In the genomic region with DNA sequence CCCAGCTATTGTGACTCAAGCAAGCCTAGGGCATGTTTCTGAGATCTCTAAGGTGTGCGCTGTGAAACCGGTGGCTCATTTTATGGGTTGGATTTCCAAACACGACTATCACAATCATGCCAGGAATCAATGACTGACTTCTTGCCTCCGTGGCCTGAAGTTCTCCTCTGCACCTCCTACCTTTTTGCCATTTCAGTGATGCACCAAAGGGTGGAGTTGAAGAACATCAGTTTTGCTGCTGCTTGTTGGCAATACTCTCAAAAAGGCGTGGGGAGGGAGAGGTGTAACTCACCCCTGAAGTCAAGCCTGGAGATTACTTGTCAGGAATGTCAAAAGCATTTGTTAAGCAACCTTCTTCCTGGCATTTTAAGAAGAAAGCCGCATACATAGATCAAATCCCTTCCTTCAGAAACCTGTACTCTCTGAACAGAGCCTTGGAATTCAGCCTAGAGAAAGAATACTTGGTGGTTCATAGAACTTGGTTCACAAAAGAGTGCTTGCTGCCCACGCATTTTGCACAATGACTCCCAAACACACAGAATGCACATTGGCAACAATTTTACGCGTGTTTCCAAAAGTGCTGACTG, we compare ENCODE assay signal across 22 cellular contexts. TPM values are rescaled to one million over a fixed set of nuclear protein-coding genes. Genes with fewer than 3 reads are reported as not detected.
DNase-seq lines count a peak whose midpoint lies in the region; ATAC-seq and TF ChIP-seq lines count a peak whose summit lies in the region.
"Had no signal": no experiment of that assay in that cellular context is flagged by ENCODE, and none has a peak within 500 bp of the region (broad histone marks: within the 10 kb centered on the region; RNA-seq: fewer than 3 reads in every experiment).

No MANE protein-coding gene starts in this region.

- peaks cover 9% of the 10 kb centered on the region for H3K4me1 ChIP-seq in A673 (ENCODE audit: insufficient read depth, low read length, poor library complexity, severe bottlenecking)
- H3K4me1 ChIP-seq: spleen had no signal

- no peak overlapping the region for H3K27ac Mint-ChIP-seq in stimulated activated naive B cell treated with anti-CD40 and anti-IgM and Interleukin-4, amounts not matched to agents 10 μg/mL and 1 μg/mL and 100 μg/mL, for 72 hours
- H3K27ac Mint-ChIP-seq: activated CD4-positive, alpha-beta T cell treated with anti-CD3 and anti-CD28 coated beads, Interleukin-2, amount 10 ng/mL, durations not matched to agents 24 days and 14 days; activated naive CD4-positive, alpha-beta T cell treated with anti-CD3 and anti-CD28 coated beads, Interleukin-2, amount 10 ng/mL, durations not matched to agents 7 days and 5 days; effector memory CD8-positive, alpha-beta T cell; HFFc6 had no signal

- no peak overlapping the region for H3K27ac ChIP-seq in A673 (ENCODE audit: low read depth, low read length, poor library complexity, severe bottlenecking)
- H3K27ac ChIP-seq: BLaER1 treated with 17β-estradiol and CSF1 and Interleukin-3, amounts not matched to agents 10 nM and 100 nM; SJCRH30; spleen had no signal

- ATAC-seq in omental fat pad (ENCODE audit: low FRiP score) (peak; percentile 94), HG02623 (IDR thresholded peaks at IDR 0.05; ENCODE audit: unreplicated experiment) (no peak)
- no peak for ATAC-seq in stimulated activated naive B cell treated with anti-CD40 and anti-IgM and Interleukin-4, amounts not matched to agents 10 μg/mL and 1 μg/mL and 100 μg/mL, for 72 hours (replicated peaks)
- ATAC-seq: effector memory CD8-positive, alpha-beta T cell; HepG2 had no signal

- H3K9me3 ChIP-seq in A673 (ENCODE audit: low read depth, low read length, poor library complexity, severe bottlenecking): no peaks in the 10 kb centered on the region
- H3K9me3 ChIP-seq: BLaER1 treated with 17β-estradiol and CSF1 and Interleukin-3, amounts not matched to agents 10 nM and 100 nM; SJCRH30; spleen had no signal

- no peaks in the 10 kb centered on the region for H3K36me3 Mint-ChIP-seq in stimulated activated naive B cell treated with anti-CD40 and anti-IgM and Interleukin-4, amounts not matched to agents 10 μg/mL and 1 μg/mL and 100 μg/mL, for 72 hours
- H3K36me3 Mint-ChIP-seq: activated naive CD4-positive, alpha-beta T cell treated with anti-CD3 and anti-CD28 coated beads, Interleukin-2, amount 10 ng/mL, durations not matched to agents 7 days and 5 days had no signal

- CTCF ChIA-PET in A673 (lab: Charles Lee): no interaction called here

- no peak overlapping the region for H3K4me3 Mint-ChIP-seq in stimulated activated naive B cell treated with anti-CD40 and anti-IgM and Interleukin-4, amounts not matched to agents 10 μg/mL and 1 μg/mL and 100 μg/mL, for 72 hours
- H3K4me3 Mint-ChIP-seq: activated CD4-positive, alpha-beta T cell treated with anti-CD3 and anti-CD28 coated beads, Interleukin-2, amount 10 ng/mL, durations not matched to agents 24 days and 14 days; activated naive CD4-positive, alpha-beta T cell treated with anti-CD3 and anti-CD28 coated beads, Interleukin-2, amount 10 ng/mL, durations not matched to agents 7 days and 5 days; effector memory CD8-positive, alpha-beta T cell; HFFc6 had no signal

- no peaks in the 10 kb centered on the region for H3K36me3 ChIP-seq in A673 (ENCODE audit: insufficient read depth, low read length, poor library complexity, severe bottlenecking)
- H3K36me3 ChIP-seq: BLaER1 treated with 17β-estradiol and CSF1 and Interleukin-3, amounts not matched to agents 10 nM and 100 nM; spleen had no signal

- no peak overlapping the region for H3K4me3 ChIP-seq in A673 (ENCODE audit: low read depth, low read length, poor library complexity, severe bottlenecking)
- H3K4me3 ChIP-seq in fibroblast of mammary gland (ENCODE audit: control insufficient read depth, low read depth, low read length): no peak overlapping the region
- H3K4me3 ChIP-seq: BLaER1 treated with 17β-estradiol and CSF1 and Interleukin-3, amounts not matched to agents 10 nM and 100 nM; SJCRH30; spleen had no signal

- DNase-seq in A673 (ENCODE audit: low spot score) (peak; percentile 40), amniotic epithelial cell (ENCODE audit: low read depth) (peak; percentile 100), fibroblast of mammary gland (ENCODE audit: low read depth) (peak; percentile 52), omental fat pad (ENCODE audit: low spot score) (no peak), DMS153 (lab: John Stamatoyannopoulos, UW) (no peak), NK-92 (lab: John Stamatoyannopoulos, UW; ENCODE audit: unreplicated experiment) (no peak)
- DNase-seq in stimulated activated naive B cell treated with anti-CD40 and anti-IgM and Interleukin-4, amounts not matched to agents 10 μg/mL and 1 μg/mL and 100 μg/mL, for 72 hours: no peak
- DNase-seq: 8988T; activated CD4-positive, alpha-beta T cell treated with anti-CD3 and anti-CD28 coated beads, Interleukin-2, amount 10 ng/mL, durations not matched to agents 24 days and 14 days; activated naive CD4-positive, alpha-beta T cell treated with anti-CD3 and anti-CD28 coated beads, Interleukin-2, amount 10 ng/mL, durations not matched to agents 7 days and 5 days; activated T-cell treated with anti-CD3 and anti-CD28 coated beads for 4 hours; central memory CD4-positive, alpha-beta T cell; DMS53; effector memory CD8-positive, alpha-beta T cell; HFFc6; NCI-H2029; NCI-H524 treated with DMSO at 0.1 percent for 48 hours; SJCRH30; spleen had no signal

- intact Hi-C loops in A673 (cut with micrococcal nuclease; ENCODE audit: unreplicated experiment): no loop called here

- POLR2A ChIA-PET in A673 (lab: Charles Lee; ENCODE audit: low non-redundant PET): no interaction called here

- no peaks in the 10 kb centered on the region for H3K4me1 Mint-ChIP-seq in stimulated activated naive B cell treated with anti-CD40 and anti-IgM and Interleukin-4, amounts not matched to agents 10 μg/mL and 1 μg/mL and 100 μg/mL, for 72 hours
- H3K4me1 Mint-ChIP-seq: activated CD4-positive, alpha-beta T cell treated with anti-CD3 and anti-CD28 coated beads, Interleukin-2, amount 10 ng/mL, durations not matched to agents 24 days and 14 days; activated naive CD4-positive, alpha-beta T cell treated with anti-CD3 and anti-CD28 coated beads, Interleukin-2, amount 10 ng/mL, durations not matched to agents 7 days and 5 days had no signal

- no peaks in the 10 kb centered on the region for H3K27me3 Mint-ChIP-seq in stimulated activated naive B cell treated with anti-CD40 and anti-IgM and Interleukin-4, amounts not matched to agents 10 μg/mL and 1 μg/mL and 100 μg/mL, for 72 hours
- H3K27me3 Mint-ChIP-seq: activated CD4-positive, alpha-beta T cell treated with anti-CD3 and anti-CD28 coated beads, Interleukin-2, amount 10 ng/mL, durations not matched to agents 24 days and 14 days; activated naive CD4-positive, alpha-beta T cell treated with anti-CD3 and anti-CD28 coated beads, Interleukin-2, amount 10 ng/mL, durations not matched to agents 7 days and 5 days; effector memory CD8-positive, alpha-beta T cell had no signal

- H3K27me3 ChIP-seq in A673 (replicated peaks; ENCODE audit: insufficient read depth, low read depth, low read length, poor library complexity): no peaks in the 10 kb centered on the region
- H3K27me3 ChIP-seq: BLaER1 treated with 17β-estradiol and CSF1 and Interleukin-3, amounts not matched to agents 10 nM and 100 nM; SJCRH30; spleen had no signal

- TF ChIP-seq CTCF in A673 (conservative IDR thresholded peaks at IDR 0.05; ENCODE audit: low read depth, low read length): no peak
- no peak for TF ChIP-seq CTCF in fibroblast of mammary gland (conservative IDR thresholded peaks at IDR 0.05; ENCODE audit: control insufficient read depth, insufficient read depth, low read depth, low read length)
- no peak for TF ChIP-seq CTCF in omental fat pad (IDR thresholded peaks at IDR 0.05)

- no TSS peak for BruUV-seq in A673 (replicated peaks; lab: Mats Ljungman, UMichigan)

- no peaks in the 10 kb centered on the region for H3K9me3 Mint-ChIP-seq in stimulated activated naive B cell treated with anti-CD40 and anti-IgM and Interleukin-4, amounts not matched to agents 10 μg/mL and 1 μg/mL and 100 μg/mL, for 72 hours
- H3K9me3 Mint-ChIP-seq: activated CD4-positive, alpha-beta T cell treated with anti-CD3 and anti-CD28 coated beads, Interleukin-2, amount 10 ng/mL, durations not matched to agents 24 days and 14 days; activated naive CD4-positive, alpha-beta T cell treated with anti-CD3 and anti-CD28 coated beads, Interleukin-2, amount 10 ng/mL, durations not matched to agents 7 days and 5 days; HFFc6 had no signal

RNA-seq across cellular contexts. Expression of a gene that starts 41.0 kb away (rescaled TPM):
- total RNA-seq in A673 (2021) (76.2 and 94.1 TPM in 2 replicates), omental fat pad (100 to 1,000 TPM in 1 of 4 donors, 10 to 100 TPM in 3; 12.7 to 156 (median 34.8) TPM)

Comparison
In these comparisons a context has a peak if more than half of its experiments do, and no peak if none do; other contexts are left out.
1. DNase-seq: peak in A673 (single experiment), amniotic epithelial cell (single experiment) and fibroblast of mammary gland (single experiment); none in omental fat pad (single experiment), DMS153 (single experiment), NK-92 (single experiment) and stimulated activated naive B cell treated with anti-CD40 and anti-IgM and Interleukin-4, amounts not matched to agents 10 μg/mL and 1 μg/mL and 100 μg/mL, for 72 hours (single experiment).